9 cellular contexts compared by ENCODE assay signal in the genomic region with DNA sequence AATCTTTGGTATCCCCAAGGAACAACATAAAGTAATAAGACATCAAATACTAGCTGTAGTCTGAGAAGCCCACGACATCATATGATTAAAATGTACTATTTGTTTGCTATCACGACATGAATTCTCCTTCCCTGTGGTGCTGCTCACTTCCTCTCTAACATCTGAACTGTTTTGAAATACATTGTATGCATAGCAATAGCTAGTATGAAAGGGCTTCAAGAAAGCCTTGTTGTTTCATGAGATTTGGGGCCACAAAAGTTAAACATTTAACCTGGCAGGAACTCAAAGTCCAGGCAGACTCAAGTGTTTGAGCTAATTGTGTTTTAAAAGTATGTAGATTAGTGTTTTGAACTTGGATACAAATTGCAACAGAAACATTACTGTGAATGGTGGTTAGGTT.
A peak's percentile ranks its signal among the peaks of the same experiment; 100 is the strongest.
DNase-seq lines count a peak whose midpoint lies in the region; ATAC-seq, FAIRE-seq and TF ChIP-seq lines count a peak whose summit lies in the region.
"Had no signal": no experiment of that assay in that cellular context is flagged by ENCODE, and none has a peak within 500 bp of the region (broad histone marks: within the 10 kb centered on the region; RNA-seq: fewer than 3 reads in every experiment).

No MANE protein-coding gene starts in this region.

- DNase-seq in GM18507 (ENCODE audit: extremely low spot score, insufficient read length, low read depth), result no peak
- no peak for DNase-seq in activated CD4-positive, alpha-beta memory T cell treated with anti-CD3 and anti-CD28 coated beads for 36 hours
- no peak for DNase-seq in kidney
- no peak for DNase-seq in glutamatergic neuron
- no peak for DNase-seq in GM03348 (ENCODE audit: low spot score)
- no peak for DNase-seq in RCC 7860 (ENCODE audit: low spot score)
- DNase-seq: trophoblast cell had no signal

- peak overlapping the region in 1 of 2 donors; percentile 19 for H3K4me3 ChIP-seq in kidney (ENCODE audit: low read length in 2 of 2)

- intact Hi-C loops in activated CD4-positive, alpha-beta memory T cell treated with anti-CD3 and anti-CD28 coated beads for 36 hours (cut with micrococcal nuclease), result no loop called here
- intact Hi-C loops in kidney (cut with DNase I), result no loop called here

- no peak overlapping the region for H3K9ac ChIP-seq in kidney (ENCODE audit: low read length in 2 of 2)

- H3K27me3 Mint-ChIP-seq in activated CD4-positive, alpha-beta memory T cell treated with anti-CD3 and anti-CD28 coated beads for 36 hours, result no peaks in the 10 kb centered on the region
- H3K27me3 Mint-ChIP-seq in glutamatergic neuron (ENCODE audit: unreplicated experiment), result no peaks in the 10 kb centered on the region

- H3K36me3 Mint-ChIP-seq in activated CD4-positive, alpha-beta memory T cell treated with anti-CD3 and anti-CD28 coated beads for 36 hours, result peaks cover 14% of the 10 kb centered on the region
- H3K36me3 Mint-ChIP-seq in glutamatergic neuron (ENCODE audit: unreplicated experiment), result no peaks in the 10 kb centered on the region

- H3K36me3 ChIP-seq in kidney (ENCODE audit: control insufficient read depth in 1 of 2, insufficient read depth in 2 of 2, low read length in 2 of 2), result no peaks in the 10 kb centered on the region

- peak overlapping the region; percentile 92 for H3K27ac Mint-ChIP-seq in activated CD4-positive, alpha-beta memory T cell treated with anti-CD3 and anti-CD28 coated beads for 36 hours
- no peak overlapping the region for H3K27ac Mint-ChIP-seq in glutamatergic neuron (ENCODE audit: unreplicated experiment)

- peak; percentile 34 for ATAC-seq in HG02763 (IDR thresholded peaks at IDR 0.05; ENCODE audit: unreplicated experiment)
- ATAC-seq in GM21717 (IDR thresholded peaks at IDR 0.05; ENCODE audit: unreplicated experiment), result no peak

- H3K9me3 ChIP-seq in kidney (ENCODE audit: control insufficient read depth in 1 of 2, low read length in 2 of 2), result peaks cover 0 to 6% of the 10 kb centered on the region in 2 donors

- H3K4me1 ChIP-seq in kidney (ENCODE audit: control insufficient read depth in 1 of 2, insufficient read depth in 1 of 2, low read depth in 1 of 2, low read length in 2 of 2), result no peaks in the 10 kb centered on the region

- CTCF ChIA-PET in activated CD4-positive, alpha-beta memory T cell treated with anti-CD3 and anti-CD28 coated beads for 36 hours (lab: Charles Lee), result interaction anchor here (0.6 to 3.2 kb wide), 6 partner anchors 32 to 276 kb away, joined by 3 to 11 read pairs (median 4); no protein-coding TSS in a partner anchor

- peaks cover 48% of the 10 kb centered on the region for H3K4me1 Mint-ChIP-seq in activated CD4-positive, alpha-beta memory T cell treated with anti-CD3 and anti-CD28 coated beads for 36 hours (ENCODE audit: low read depth)
- no peaks in the 10 kb centered on the region for H3K4me1 Mint-ChIP-seq in glutamatergic neuron (ENCODE audit: low read depth, unreplicated experiment)

- H3K4me3 Mint-ChIP-seq in activated CD4-positive, alpha-beta memory T cell treated with anti-CD3 and anti-CD28 coated beads for 36 hours, result no peak overlapping the region
- no peak overlapping the region for H3K4me3 Mint-ChIP-seq in glutamatergic neuron (ENCODE audit: unreplicated experiment)

- peaks cover 28% of the 10 kb centered on the region for H3K9me3 Mint-ChIP-seq in activated CD4-positive, alpha-beta memory T cell treated with anti-CD3 and anti-CD28 coated beads for 36 hours
- H3K9me3 Mint-ChIP-seq in glutamatergic neuron (ENCODE audit: unreplicated experiment), result no peaks in the 10 kb centered on the region

- FAIRE-seq in GM18507 (lab: Jason Lieb, UNC) (peak; percentile 79), kidney (lab: Jason Lieb, UNC) (peak; percentile 42), RCC 7860 (lab: Jason Lieb, UNC) (no peak)

- POLR2A ChIA-PET in activated CD4-positive, alpha-beta memory T cell treated with anti-CD3 and anti-CD28 coated beads for 36 hours (lab: Charles Lee), result interaction anchor here (0.8 to 1.9 kb wide), 6 partner anchors 32 to 165 kb away, joined by 3 to 10 read pairs (median 5); no protein-coding TSS in a partner anchor

- H3K27ac ChIP-seq in kidney (ENCODE audit: low read depth in 2 of 2, low read length in 2 of 2), result no peak overlapping the region

- TF ChIP-seq CTCF in kidney (IDR thresholded peaks at IDR 0.05; ENCODE audit: borderline replicate concordance, extremely low read depth, insufficient read depth) (no peak), glutamatergic neuron (IDR thresholded peaks at IDR 0.05; ENCODE audit: partially characterized antibody, unreplicated experiment) (no peak)
